25 cellular contexts compared by ENCODE assay signal in genomic region chr2:9204939-9205338, GRCh38. TPM values are rescaled to one million over a fixed set of nuclear protein-coding genes. Genes with fewer than 3 reads are reported as not detected.
A peak's percentile ranks its signal among the peaks of the same experiment; 100 is the strongest.
DNase-seq lines count a peak whose midpoint lies in the region; ATAC-seq, FAIRE-seq and TF ChIP-seq lines count a peak whose summit lies in the region.
"Had no signal": no experiment of that assay in that cellular context is flagged by ENCODE, and none has a peak within 500 bp of the region (broad histone marks: within the 10 kb centered on the region; RNA-seq: fewer than 3 reads in every experiment).

No MANE protein-coding gene starts in this region.

- POLR2A ChIA-PET in CD8-positive, alpha-beta memory T cell (lab: Charles Lee) = no interaction called here
- POLR2A ChIA-PET in activated CD4-positive, alpha-beta memory T cell treated with anti-CD3 and anti-CD28 coated beads, Interleukin-2, amount 10 ng/mL, durations not matched to agents 7 days and 5 days (lab: Charles Lee) = no interaction called here

- no peak for FAIRE-seq in small intestine (lab: Jason Lieb, UNC)
- FAIRE-seq: GM19239 had no signal

- H3K36me3 Mint-ChIP-seq in CD8-positive, alpha-beta memory T cell = peaks cover 0 to 2% (median 0%) of the 10 kb centered on the region in 3 donors
- no peaks in the 10 kb centered on the region for H3K36me3 Mint-ChIP-seq in immature natural killer cell
- peaks cover 2% of the 10 kb centered on the region for H3K36me3 Mint-ChIP-seq in effector memory CD8-positive, alpha-beta T cell (ENCODE audit: insufficient read depth)
- no peaks in the 10 kb centered on the region for H3K36me3 Mint-ChIP-seq in activated CD4-positive, alpha-beta memory T cell treated with anti-CD3 and anti-CD28 coated beads, Interleukin-2, amount 10 ng/mL, durations not matched to agents 7 days and 5 days (ENCODE audit: low read depth)
- H3K36me3 Mint-ChIP-seq: CD4-positive, alpha-beta memory T cell; memory B cell had no signal

- peaks cover 9% of the 10 kb centered on the region for H3K27me3 ChIP-seq in CD8-positive, alpha-beta memory T cell (ENCODE audit: insufficient read depth, low read length, poor library complexity, severe bottlenecking)
- H3K27me3 ChIP-seq in RWPE2 (ENCODE audit: insufficient read depth, poor library complexity, severe bottlenecking) = no peaks in the 10 kb centered on the region
- H3K27me3 ChIP-seq in small intestine (ENCODE audit: control insufficient read depth in 2 of 2, insufficient read depth in 2 of 2, low read length in 2 of 2) = peaks cover 0 to 5% of the 10 kb centered on the region in 2 donors
- H3K27me3 ChIP-seq: brain microvascular endothelial cell, foreskin keratinocyte, MG63 had no signal

- DNase-seq in CD8-positive, alpha-beta memory T cell = no peak
- DNase-seq in RWPE2 (ENCODE audit: low spot score) = no peak
- no peak for DNase-seq in immature natural killer cell
- DNase-seq in small intestine = peak; percentile 51
- no peak for DNase-seq in effector memory CD8-positive, alpha-beta T cell
- no peak for DNase-seq in SW 1271 (lab: John Stamatoyannopoulos, UW)
- DNase-seq in activated CD4-positive, alpha-beta memory T cell treated with anti-CD3 and anti-CD28 coated beads, Interleukin-2, amount 10 ng/mL, durations not matched to agents 7 days and 5 days = no peak
- DNase-seq: activated B cell treated with CpG ODN at 0.5 μM for 24 hours; activated CD4-positive, alpha-beta T cell treated with anti-CD3 and anti-CD28 coated beads, Interleukin-2, amount 50 U/mL, for 4 hours; activated CD8-positive, alpha-beta memory T cell treated with anti-CD3 and anti-CD28 coated beads, Interleukin-2, amount 50 U/mL, for 4 hours; brain microvascular endothelial cell; CD4-positive, alpha-beta memory T cell; DMS153; effector CD8-positive, alpha-beta T cell; foreskin keratinocyte; heart right ventricle; MG63; NCI-H1417 treated with DMSO at 0.1 percent for 48 hours; NCI-H2081 treated with DMSO at 0.1 percent for 48 hours; NCI-H345; NCI-H748 treated with DMSO at 0.1 percent for 48 hours had no signal

- H3K36me3 ChIP-seq in CD8-positive, alpha-beta memory T cell (ENCODE audit: insufficient read depth, low read length) = no peaks in the 10 kb centered on the region
- H3K36me3 ChIP-seq in RWPE2 (ENCODE audit: low read depth) (peaks cover 15% of the 10 kb centered on the region), small intestine (ENCODE audit: control insufficient read depth in 2 of 2, insufficient read depth in 2 of 2, low read length in 2 of 2) (no peaks in the 10 kb centered on the region)
- H3K36me3 ChIP-seq: brain microvascular endothelial cell, heart right ventricle had no signal

- H3K27ac Mint-ChIP-seq in CD8-positive, alpha-beta memory T cell = no peak overlapping the region
- no peak overlapping the region for H3K27ac Mint-ChIP-seq in immature natural killer cell
- no peak overlapping the region for H3K27ac Mint-ChIP-seq in effector memory CD8-positive, alpha-beta T cell
- H3K27ac Mint-ChIP-seq in activated CD4-positive, alpha-beta memory T cell treated with anti-CD3 and anti-CD28 coated beads, Interleukin-2, amount 10 ng/mL, durations not matched to agents 7 days and 5 days = no peak overlapping the region
- H3K27ac Mint-ChIP-seq: activated B cell treated with CpG ODN at 0.5 μM for 24 hours; CD4-positive, alpha-beta memory T cell; memory B cell had no signal

- no peaks in the 10 kb centered on the region for H3K9me3 ChIP-seq in CD8-positive, alpha-beta memory T cell (ENCODE audit: low read length)
- H3K9me3 ChIP-seq in RWPE2 (ENCODE audit: severe bottlenecking) = no peaks in the 10 kb centered on the region
- H3K9me3 ChIP-seq in small intestine (ENCODE audit: control insufficient read depth, low read depth) = no peaks in the 10 kb centered on the region
- H3K9me3 ChIP-seq: heart right ventricle, MG63 had no signal

- H3K4me1 Mint-ChIP-seq in CD8-positive, alpha-beta memory T cell = peaks cover 3 to 8% (median 6%) of the 10 kb centered on the region in 3 donors
- H3K4me1 Mint-ChIP-seq in immature natural killer cell = peaks cover 0 to 5% of the 10 kb centered on the region in 2 donors
- peaks cover 0 to 2% of the 10 kb centered on the region in 2 donors for H3K4me1 Mint-ChIP-seq in effector memory CD8-positive, alpha-beta T cell (ENCODE audit: low read depth in 2 of 2)
- H3K4me1 Mint-ChIP-seq in activated CD4-positive, alpha-beta memory T cell treated with anti-CD3 and anti-CD28 coated beads, Interleukin-2, amount 10 ng/mL, durations not matched to agents 7 days and 5 days = peaks cover 6% of the 10 kb centered on the region

- no peak overlapping the region for H3K4me3 ChIP-seq in CD8-positive, alpha-beta memory T cell (ENCODE audit: low read length)
- H3K4me3 ChIP-seq in RWPE2 (ENCODE audit: severe bottlenecking) (no peak overlapping the region), small intestine (ENCODE audit: low read depth in 1 of 2, low read length in 2 of 2) (no peak overlapping the region)

- peak overlapping the region in 4 of 7 donors; percentile 16 to 62 (median 50) for H3K4me3 Mint-ChIP-seq in CD8-positive, alpha-beta memory T cell
- peak overlapping the region in 4 of 5 donors; percentile 36 to 71 (median 59) for H3K4me3 Mint-ChIP-seq in immature natural killer cell
- no peak overlapping the region for H3K4me3 Mint-ChIP-seq in effector memory CD8-positive, alpha-beta T cell
- no peak overlapping the region for H3K4me3 Mint-ChIP-seq in activated CD4-positive, alpha-beta memory T cell treated with anti-CD3 and anti-CD28 coated beads, Interleukin-2, amount 10 ng/mL, durations not matched to agents 7 days and 5 days

- TF ChIP-seq CTCF in RWPE2 (IDR thresholded peaks at IDR 0.05; ENCODE audit: poor library complexity, severe bottlenecking) = no peak

- CTCF ChIA-PET in CD8-positive, alpha-beta memory T cell (lab: Charles Lee) = interaction anchor here (1.4 kb wide), 1 partner anchor 13 kb away, joined by 4 read pairs; no protein-coding TSS in a partner anchor
- CTCF ChIA-PET in activated CD4-positive, alpha-beta memory T cell treated with anti-CD3 and anti-CD28 coated beads, Interleukin-2, amount 10 ng/mL, durations not matched to agents 7 days and 5 days (lab: Charles Lee) = interaction anchor here (0.6 to 1.9 kb wide), 6 partner anchors 28 to 476 kb away, joined by 3 to 7 read pairs (median 4); no protein-coding TSS in a partner anchor

- ATAC-seq in RWPE2 (ENCODE audit: low read depth) = no peak
- no peak for ATAC-seq in effector memory CD8-positive, alpha-beta T cell (replicated peaks)
- ATAC-seq: esophagus mucosa, foreskin keratinocyte, HCT116, heart right ventricle had no signal

- no peaks in the 10 kb centered on the region for H3K9me3 Mint-ChIP-seq in CD8-positive, alpha-beta memory T cell
- no peaks in the 10 kb centered on the region for H3K9me3 Mint-ChIP-seq in immature natural killer cell
- no peaks in the 10 kb centered on the region for H3K9me3 Mint-ChIP-seq in effector memory CD8-positive, alpha-beta T cell
- H3K9me3 Mint-ChIP-seq in activated CD4-positive, alpha-beta memory T cell treated with anti-CD3 and anti-CD28 coated beads, Interleukin-2, amount 10 ng/mL, durations not matched to agents 7 days and 5 days = no peaks in the 10 kb centered on the region
- H3K9me3 Mint-ChIP-seq: activated B cell treated with CpG ODN at 0.5 μM for 24 hours; CD4-positive, alpha-beta memory T cell; memory B cell had no signal

- H3K27me3 Mint-ChIP-seq in CD8-positive, alpha-beta memory T cell = peaks cover 37 to 65% of the 10 kb centered on the region in 2 donors
- H3K27me3 Mint-ChIP-seq in immature natural killer cell (ENCODE audit: low read depth in 3 of 3) = peaks cover 9 to 13% (median 10%) of the 10 kb centered on the region in 3 donors
- H3K27me3 Mint-ChIP-seq in effector memory CD8-positive, alpha-beta T cell = peaks cover 47 to 50% of the 10 kb centered on the region in 2 donors
- H3K27me3 Mint-ChIP-seq in activated CD4-positive, alpha-beta memory T cell treated with anti-CD3 and anti-CD28 coated beads, Interleukin-2, amount 10 ng/mL, durations not matched to agents 7 days and 5 days = peaks cover 55% of the 10 kb centered on the region

- 21 to 62% (median 50%) methylated on average over 3 of the region's 3 CpGs for WGBS in small intestine, 3 donors

- no peak overlapping the region for H3K27ac ChIP-seq in CD8-positive, alpha-beta memory T cell (ENCODE audit: low read depth, low read length)
- peak overlapping the region; percentile 86 for H3K27ac ChIP-seq in RWPE2 (ENCODE audit: poor library complexity, severe bottlenecking)
- no peak overlapping the region for H3K27ac ChIP-seq in small intestine (ENCODE audit: low read depth in 1 of 2, low read length in 1 of 2)
- H3K27ac ChIP-seq: foreskin keratinocyte had no signal

- H3K4me1 ChIP-seq in CD8-positive, alpha-beta memory T cell (ENCODE audit: insufficient read depth, low read length) = no peaks in the 10 kb centered on the region
- peaks cover 18% of the 10 kb centered on the region for H3K4me1 ChIP-seq in RWPE2 (ENCODE audit: insufficient read depth, poor library complexity, severe bottlenecking)
- H3K4me1 ChIP-seq in small intestine (ENCODE audit: control insufficient read depth in 2 of 2, insufficient read depth in 1 of 2, low read depth in 1 of 2, low read length in 1 of 2) = peaks cover 0 to 6% of the 10 kb centered on the region in 2 donors

RNA-seq across cellular contexts. Expression of gene ASAP2, which starts 1.7 kb away (rescaled TPM):
- under 1 TPM; 0.15 to 0.38 TPM for total RNA-seq in CD8-positive, alpha-beta memory T cell
- not detected for polyA plus RNA-seq in CD8-positive, alpha-beta memory T cell
- polyA plus RNA-seq in immature natural killer cell (under 1 TPM in 2 of 3 donors, not detected in 1; 0.04 to 0.06 TPM), small intestine (10 to 100 TPM; 10.8 to 21.9 (median 14.6) TPM)
- under 1 TPM; 0.25 to 0.71 TPM for total RNA-seq in activated CD4-positive, alpha-beta memory T cell treated with anti-CD3 and anti-CD28 coated beads, Interleukin-2, amount 10 ng/mL, durations not matched to agents 7 days and 5 days
- total RNA-seq: activated B cell treated with CpG ODN at 0.5 μM for 24 hours; CD4-positive, alpha-beta memory T cell had no signal
- polyA plus RNA-seq: CD4-positive, alpha-beta memory T cell had no signal

Comparison
In these comparisons a context has a peak if more than half of its experiments do, and no peak if none do; other contexts are left out.
1. H3K4me3 Mint-ChIP-seq: peak in CD8-positive, alpha-beta memory T cell (4 of 7) and immature natural killer cell (4 of 5); none in effector memory CD8-positive, alpha-beta T cell (0 of 2) and activated CD4-positive, alpha-beta memory T cell treated with anti-CD3 and anti-CD28 coated beads, Interleukin-2, amount 10 ng/mL, durations not matched to agents 7 days and 5 days (single experiment).
2. RNA of gene ASAP2, which starts 1.7 kb away (polyA plus RNA-seq): 10.8 to 21.9 TPM in small intestine; 0.04 to 0.06 TPM in immature natural killer cell and not detected in CD8-positive, alpha-beta memory T cell (single experiment); every median in the first group is over 10 times any median in the second.